Comparison of ENCODE assay signal across 17 cellular contexts in the genomic region with DNA sequence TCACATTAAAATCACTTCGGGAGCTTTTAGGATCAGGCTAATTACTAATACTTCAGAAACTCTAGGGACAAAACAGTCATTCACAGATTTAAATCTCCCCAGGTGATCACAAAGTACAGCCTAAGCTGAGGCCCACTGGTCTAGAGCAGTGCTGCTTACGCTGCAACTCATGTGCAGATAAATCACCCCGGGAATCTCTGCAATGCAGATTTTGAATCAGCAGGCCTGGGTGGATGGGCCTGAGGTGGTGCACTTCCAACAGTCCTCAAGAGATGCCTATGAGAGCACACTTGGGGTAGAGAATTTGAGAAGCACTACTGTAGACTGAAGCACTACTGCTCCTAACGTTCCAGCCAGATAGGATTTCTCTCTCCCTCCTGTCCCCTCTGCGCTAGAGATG. TPM values are rescaled to one million over a fixed set of nuclear protein-coding genes. Genes with fewer than 3 reads are reported as not detected.
DNase-seq lines count a peak whose midpoint lies in the region; ATAC-seq, FAIRE-seq and TF ChIP-seq lines count a peak whose summit lies in the region.
"Had no signal": no experiment of that assay in that cellular context is flagged by ENCODE, and none has a peak within 500 bp of the region (broad histone marks: within the 10 kb centered on the region; RNA-seq: fewer than 3 reads in every experiment).

No MANE protein-coding gene starts in this region.

- H3K9ac ChIP-seq in mammary epithelial cell (ENCODE audit: insufficient read depth, low read length) = no peak overlapping the region
- no peak overlapping the region for H3K9ac ChIP-seq in astrocyte (ENCODE audit: low read length)

- no peak overlapping the region for H3K27ac ChIP-seq in mammary epithelial cell (ENCODE audit: insufficient read depth, low read depth, low read length)
- no peak overlapping the region for H3K27ac ChIP-seq in astrocyte (ENCODE audit: low read depth, low read length)

- H3K4me3 Mint-ChIP-seq in MCF 10A (ENCODE audit: unreplicated experiment) (no peak overlapping the region), astrocyte (ENCODE audit: unreplicated experiment) (no peak overlapping the region), neural crest cell (no peak overlapping the region)
- H3K4me3 Mint-ChIP-seq: activated T-cell treated with anti-CD3 and anti-CD28 coated beads, Interleukin-2, amount 50 U/mL, for 4 hours; immature natural killer cell had no signal

- H4K20me1 ChIP-seq in mammary epithelial cell (ENCODE audit: insufficient read depth, low read length) (no peaks in the 10 kb centered on the region), astrocyte (ENCODE audit: insufficient read depth, low read length) (no peaks in the 10 kb centered on the region)

- POLR2A ChIA-PET in MCF 10A (lab: Yijun Ruan, JAX) = interaction anchor here (1.5 kb wide), 1 partner anchor 10 kb away, joined by 7 read pairs; no protein-coding TSS in a partner anchor

- H3K27me3 Mint-ChIP-seq in MCF 10A (ENCODE audit: insufficient read depth, unreplicated experiment) (no peaks in the 10 kb centered on the region), astrocyte (ENCODE audit: low read depth, unreplicated experiment) (no peaks in the 10 kb centered on the region), neural crest cell (ENCODE audit: low read depth) (no peaks in the 10 kb centered on the region)

- WGBS in mammary epithelial cell (ENCODE audit: low coverage, missing lambda C conversion rate) = 88% methylated on average over 5 of the region's 5 CpGs

- TF ChIP-seq CTCF in MCF 10A (IDR thresholded peaks at IDR 0.05; ENCODE audit: unreplicated experiment) = no peak
- TF ChIP-seq CTCF in mammary epithelial cell (conservative IDR thresholded peaks at IDR 0.05 in 1 of 2, IDR thresholded peaks at IDR 0.05 in 1 of 2; ENCODE audit: extremely low read depth in 1 of 2, insufficient read depth in 1 of 2, low read depth in 1 of 2, low read length in 2 of 2) = no peak
- no peak for TF ChIP-seq CTCF in astrocyte (IDR thresholded peaks at IDR 0.05; ENCODE audit: insufficient read depth, low read depth, low read length)
- no peak for TF ChIP-seq CTCF in neural crest cell (conservative IDR thresholded peaks at IDR 0.05)

- H3K9me3 ChIP-seq in mammary epithelial cell (replicated peaks; ENCODE audit: insufficient read depth, low read length) (no peaks in the 10 kb centered on the region), astrocyte (ENCODE audit: insufficient read depth, low read depth, low read length) (no peaks in the 10 kb centered on the region)

- H3K9me3 Mint-ChIP-seq in MCF 10A (ENCODE audit: unreplicated experiment) (no peaks in the 10 kb centered on the region), astrocyte (ENCODE audit: unreplicated experiment) (no peaks in the 10 kb centered on the region), neural crest cell (no peaks in the 10 kb centered on the region)
- H3K9me3 Mint-ChIP-seq: activated T-cell treated with anti-CD3 and anti-CD28 coated beads, Interleukin-2, amount 50 U/mL, for 4 hours; immature natural killer cell had no signal

- in situ Hi-C loops in mammary epithelial cell (cut with MboI; ENCODE audit: low sequenced_read_pairs in 2 of 2) = no loop called here

- BruUV-seq in MCF 10A (replicated peaks; lab: Mats Ljungman, UMichigan) = TSS peak; percentile 16
- BruUV-seq in mammary epithelial cell (replicated peaks; lab: Mats Ljungman, UMichigan) = no TSS peak

- intact Hi-C loops in MCF 10A (cut with micrococcal nuclease) = no loop called here
- intact Hi-C loops in mammary epithelial cell (cut with micrococcal nuclease) = no loop called here

- no peak overlapping the region for H3K4me3 ChIP-seq in mammary epithelial cell (replicated peaks in 1 of 3; ENCODE audit: insufficient read depth in 1 of 3, low read depth in 2 of 3, low read length in 3 of 3)
- H3K4me3 ChIP-seq in astrocyte (ENCODE audit: insufficient read depth, low read depth, low read length) = no peak overlapping the region
- H3K4me3 ChIP-seq: coronary artery had no signal

- no peak for ATAC-seq in HG03025 (IDR thresholded peaks at IDR 0.05; ENCODE audit: low FRiP score, unreplicated experiment)
- ATAC-seq: activated T-cell treated with anti-CD3 and anti-CD28 coated beads, Interleukin-2, amount 50 U/mL, for 4 hours had no signal

- H3K27ac Mint-ChIP-seq in MCF 10A (ENCODE audit: low read depth, unreplicated experiment) (peak overlapping the region; percentile 65), astrocyte (ENCODE audit: unreplicated experiment) (peak overlapping the region; percentile 75), neural crest cell (ENCODE audit: unreplicated experiment) (peak overlapping the region; percentile 46)
- H3K27ac Mint-ChIP-seq: immature natural killer cell had no signal

- FAIRE-seq in astrocyte (lab: Jason Lieb, UNC) = no peak
- FAIRE-seq: TTC549 had no signal

- H3K79me2 ChIP-seq in mammary epithelial cell (ENCODE audit: insufficient read depth, low read length) = no peaks in the 10 kb centered on the region
- H3K79me2 ChIP-seq in astrocyte (ENCODE audit: insufficient read depth, low read length) = no peaks in the 10 kb centered on the region

- H3K4me2 ChIP-seq in mammary epithelial cell (ENCODE audit: insufficient read depth, low read depth, low read length) (no peak overlapping the region), astrocyte (ENCODE audit: low read length) (peak overlapping the region; percentile 21)

- no peak for DNase-seq in MCF 10A (ENCODE audit: unreplicated experiment)
- no peak for DNase-seq in mammary epithelial cell
- DNase-seq in astrocyte (ENCODE audit: low read depth) = no peak
- DNase-seq in neural crest cell (ENCODE audit: low read depth, low spot score) = no peak
- no peak for DNase-seq in COLO668 (lab: John Stamatoyannopoulos, UW; ENCODE audit: unreplicated experiment)
- no peak for DNase-seq in NCI-H748 (lab: John Stamatoyannopoulos, UW; ENCODE audit: unreplicated experiment)
- no peak for DNase-seq in T-helper 2 cell
- DNase-seq: activated CD4-positive, alpha-beta T cell treated with anti-CD3 and anti-CD28 coated beads, Interleukin-2, amount 50 U/mL, for 1 hour; activated T-cell treated with anti-CD3 and anti-CD28 coated beads, Interleukin-2, amount 50 U/mL, for 4 hours; immature natural killer cell; NCI-H146 had no signal

- H3K27me3 ChIP-seq in mammary epithelial cell (ENCODE audit: insufficient read depth, low read length) = no peaks in the 10 kb centered on the region
- H3K27me3 ChIP-seq in astrocyte (ENCODE audit: insufficient read depth, low read length) = no peaks in the 10 kb centered on the region

- H3K36me3 Mint-ChIP-seq in MCF 10A (ENCODE audit: insufficient read depth, unreplicated experiment) = peaks cover 35% of the 10 kb centered on the region
- H3K36me3 Mint-ChIP-seq in astrocyte (ENCODE audit: low read depth, unreplicated experiment) = peaks cover 19% of the 10 kb centered on the region
- H3K36me3 Mint-ChIP-seq in neural crest cell (ENCODE audit: low read depth) = peaks cover 2% of the 10 kb centered on the region

- H3K4me1 Mint-ChIP-seq in MCF 10A (ENCODE audit: insufficient read depth, unreplicated experiment) = peaks cover 15% of the 10 kb centered on the region
- H3K4me1 Mint-ChIP-seq in astrocyte (ENCODE audit: low read depth, unreplicated experiment) = peaks cover 25% of the 10 kb centered on the region
- H3K4me1 Mint-ChIP-seq in neural crest cell = no peaks in the 10 kb centered on the region
- H3K4me1 Mint-ChIP-seq: immature natural killer cell had no signal

- CTCF ChIA-PET in MCF 10A (lab: Yijun Ruan, JAX) (no interaction called here), mammary epithelial cell (lab: Charles Lee; ENCODE audit: low non-redundant PET) (no interaction called here)

- dilution Hi-C loops in mammary epithelial cell (cut with HindIII; ENCODE audit: low sequenced_read_pairs) = no loop called here

- no peak overlapping the region for H2AFZ ChIP-seq in mammary epithelial cell (ENCODE audit: low read depth, low read length)
- no peak overlapping the region for H2AFZ ChIP-seq in astrocyte (ENCODE audit: low read depth, low read length)

- H3K4me1 ChIP-seq in mammary epithelial cell (ENCODE audit: insufficient read depth, low read length) (peaks cover 14% of the 10 kb centered on the region), astrocyte (ENCODE audit: insufficient read depth, low read length) (peaks cover 19% of the 10 kb centered on the region)

- H3K36me3 ChIP-seq in mammary epithelial cell (ENCODE audit: insufficient read depth, low read length) = peaks cover 13% of the 10 kb centered on the region
- H3K36me3 ChIP-seq in astrocyte (ENCODE audit: insufficient read depth, low read length) = peaks cover 6% of the 10 kb centered on the region

RNA-seq across cellular contexts. Expression of a gene that starts 28.4 kb away (rescaled TPM):
- total RNA-seq in MCF 10A (2022) (0.88 and 1.6 TPM in 2 replicates), mammary epithelial cell (1 to 10 TPM in 1 of 2 donors, not detected in 1; 1.3 TPM), astrocyte (1.4 and 1.6 TPM in 2 replicates), neural crest cell (not detected in 2 replicates)
- 1.5 TPM for polyA plus RNA-seq in mammary epithelial cell
- 5.0 TPM for polyA minus RNA-seq in mammary epithelial cell
- total RNA-seq: lung microvascular endothelial cell, NCI-H460, SK-MEL-5 had no signal

RNA-seq across cellular contexts. Expression of a gene that starts 57.5 kb away (rescaled TPM):
- total RNA-seq in MCF 10A (2022) = 66.8 and 67.8 TPM in 2 replicates
- total RNA-seq in mammary epithelial cell = 10 to 100 TPM; 46.7 to 60.0 TPM
- polyA plus RNA-seq in mammary epithelial cell = 35.5 TPM
- polyA minus RNA-seq in mammary epithelial cell = 88.9 TPM
- 58.1 and 58.6 TPM in 2 replicates for total RNA-seq in astrocyte
- 40.4 and 44.4 TPM in 2 replicates for total RNA-seq in neural crest cell

RNA-seq across cellular contexts. Expression of a gene that starts 57.5 kb away (rescaled TPM):
- total RNA-seq in MCF 10A (2022) (9.0 and 10.6 TPM in 2 replicates), mammary epithelial cell (1 to 10 TPM; 5.8 to 6.0 TPM), astrocyte (5.5 and 6.2 TPM in 2 replicates), neural crest cell (5.1 and 5.9 TPM in 2 replicates)
- 4.1 TPM for polyA plus RNA-seq in mammary epithelial cell
- polyA minus RNA-seq in mammary epithelial cell = 5.5 TPM
